ENCODE assay signal across 9 cellular contexts in the genomic region with DNA sequence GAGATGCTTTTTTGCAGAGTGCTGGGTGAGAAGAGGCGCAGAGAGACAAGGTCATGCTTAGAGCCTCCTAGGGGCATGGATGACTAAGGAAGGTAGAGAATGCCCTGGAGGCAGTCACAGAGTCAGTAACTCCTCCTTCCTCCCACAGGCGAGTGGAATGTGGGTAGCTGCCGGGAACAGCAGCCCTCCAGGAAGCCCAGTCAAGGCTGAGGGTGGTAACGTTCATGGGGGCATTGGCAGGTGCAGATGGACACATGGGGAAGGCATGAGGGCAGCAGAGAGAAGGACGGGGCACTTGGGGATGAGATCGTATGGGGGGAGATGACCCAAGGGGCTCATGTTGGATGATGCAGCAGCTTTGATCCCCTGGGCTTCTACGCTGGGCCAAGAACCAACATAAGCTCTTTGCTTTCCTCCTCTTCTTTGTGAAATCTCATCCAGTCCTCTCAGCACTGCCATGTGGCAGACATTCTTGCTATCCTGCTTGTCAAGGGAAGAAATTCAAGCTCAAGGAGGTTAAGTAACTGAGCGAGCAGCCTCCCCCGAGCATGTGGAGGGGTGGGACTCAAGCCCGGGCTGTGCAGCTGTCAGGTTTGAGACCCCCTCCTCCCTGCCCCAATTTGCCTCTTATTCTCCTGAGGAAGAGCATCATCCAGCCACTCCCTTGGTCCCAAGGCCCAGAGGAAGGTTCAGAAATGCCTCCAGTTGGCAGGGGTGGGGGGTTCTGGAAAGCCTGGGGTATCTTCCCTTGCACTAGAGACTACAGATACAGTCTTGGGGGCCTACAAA.
"Had no signal": no experiment of that assay in that cellular context is flagged by ENCODE, and none has a peak within 500 bp of the region (broad histone marks: within the 10 kb centered on the region; RNA-seq: fewer than 3 reads in every experiment).

No MANE protein-coding gene starts in this region.

- H3K27ac ChIP-seq: GM23248 had no signal

- ATAC-seq: GM23338, HCT116 had no signal

- H3K9me3 ChIP-seq: HAP-1 had no signal

- DNase-seq: GM23248, GOT3, H7, H9, HCEC 1CT, HFFc6 had no signal

- H3K4me1 ChIP-seq: HAP-1 had no signal

- H3K4me3 ChIP-seq: GM23248, GM23338, HAP-1 had no signal

- H3K36me3 ChIP-seq: HAP-1 had no signal
